In genomic region chr10:78556-78955, GRCh38 we compare ENCODE assay signal across 28 cellular contexts. TPM values are rescaled to one million over a fixed set of nuclear protein-coding genes. Genes with fewer than 3 reads are reported as not detected.
"Had no signal": no experiment of that assay in that cellular context is flagged by ENCODE, and none has a peak within 500 bp of the region (broad histone marks: within the 10 kb centered on the region; RNA-seq: fewer than 3 reads in every experiment).

No MANE protein-coding gene starts in this region.

- H3K9me3 Mint-ChIP-seq: dendritic cell treated with granulocyte-macrophage colony-stimulating factor and Interleukin-4, amounts not matched to agents 40 ng/mL and 50 ng/mL, for 4 days; effector memory CD8-positive, alpha-beta T cell; endodermal cell; memory B cell had no signal

- H3K36me3 Mint-ChIP-seq: memory B cell had no signal

- DNase-seq: colonic mucosa; cortex of kidney; effector CD8-positive, alpha-beta T cell; effector memory CD8-positive, alpha-beta T cell; endodermal cell; erythroblast; esophagus squamous epithelium; foreskin fibroblast; foreskin melanocyte; gastrocnemius medialis; glutamatergic neuron; head of caudate nucleus; heart right ventricle; hippocampal formation; left colon; left ventricle myocardium inferior; mammary epithelial cell; mesendoderm; midbrain had no signal

- ATAC-seq: effector memory CD8-positive, alpha-beta T cell; esophagus mucosa; gastrocnemius medialis; heart right ventricle; left colon; left lobe of liver had no signal

- H3K27ac Mint-ChIP-seq: dendritic cell treated with granulocyte-macrophage colony-stimulating factor and Interleukin-4, amounts not matched to agents 40 ng/mL and 50 ng/mL, for 4 days; effector memory CD8-positive, alpha-beta T cell; endodermal cell; memory B cell had no signal

- H3K4me1 Mint-ChIP-seq: memory B cell had no signal

- H3K4me3 Mint-ChIP-seq: dendritic cell treated with granulocyte-macrophage colony-stimulating factor and Interleukin-4, amounts not matched to agents 40 ng/mL and 50 ng/mL, for 4 days; effector memory CD8-positive, alpha-beta T cell; endodermal cell; memory B cell had no signal

RNA-seq across cellular contexts. Expression of gene TUBB8, which starts 29.5 kb away (rescaled TPM):
- total RNA-seq: colonic mucosa, dermis microvascular lymphatic vessel endothelial cell, esophagus mucosa, esophagus squamous epithelium, gastrocnemius medialis, glomerular endothelial cell, heart right ventricle, kidney epithelial cell, left lobe of liver, left ventricle myocardium inferior, liver, mammary epithelial cell, mucosa of gallbladder had no signal
